In the genomic region with DNA sequence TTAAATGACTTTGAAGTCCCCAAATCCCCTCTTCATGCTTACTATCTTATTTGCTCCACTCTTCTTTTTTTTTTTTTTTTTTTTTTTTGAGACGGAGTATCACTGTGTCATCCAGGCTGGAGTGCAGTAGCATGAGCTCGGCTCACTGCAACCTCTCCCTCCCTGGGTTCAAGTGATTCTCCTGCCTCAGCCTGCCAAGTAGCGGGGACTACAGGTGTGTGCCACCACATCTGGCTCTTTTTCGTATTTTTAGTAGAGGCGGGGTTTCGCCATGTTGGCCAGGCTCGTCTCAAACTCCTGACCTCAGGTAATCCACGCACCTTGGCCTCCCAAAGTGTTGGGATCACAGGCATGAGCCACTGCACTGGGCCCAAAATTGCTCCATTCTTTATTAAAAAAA, we compare ENCODE assay signal across 1 cellular context.
A peak's percentile ranks its signal among the peaks of the same experiment; 100 is the strongest.
TF ChIP-seq lines count a peak whose summit lies in the region.

No MANE protein-coding gene starts in this region.

TF ChIP-seq in GM12878, 131 proteins besides CTCF, POLR2A, EP300 and RAD21:
- TF ChIP-seq BHLHE40 (IDR thresholded peaks at IDR 0.05; ENCODE audit: borderline replicate concordance in 1 of 2, low read depth in 2 of 2, low read length in 1 of 2) (no peak), NR2C2 (IDR thresholded peaks at IDR 0.05; ENCODE audit: borderline replicate concordance, control insufficient read depth, insufficient read length, low read depth) (no peak), CHD1 (IDR thresholded peaks at IDR 0.05; ENCODE audit: low read depth, low read length) (no peak), SMARCA5 (IDR thresholded peaks at IDR 0.05) (0 out of 2 replicates have a peak, but pooled peaks have one; percentile 27), ZNF207 (IDR thresholded peaks at IDR 0.05; ENCODE audit: borderline replicate concordance) (no peak)
- TF ChIP-seq, protein P1, sequence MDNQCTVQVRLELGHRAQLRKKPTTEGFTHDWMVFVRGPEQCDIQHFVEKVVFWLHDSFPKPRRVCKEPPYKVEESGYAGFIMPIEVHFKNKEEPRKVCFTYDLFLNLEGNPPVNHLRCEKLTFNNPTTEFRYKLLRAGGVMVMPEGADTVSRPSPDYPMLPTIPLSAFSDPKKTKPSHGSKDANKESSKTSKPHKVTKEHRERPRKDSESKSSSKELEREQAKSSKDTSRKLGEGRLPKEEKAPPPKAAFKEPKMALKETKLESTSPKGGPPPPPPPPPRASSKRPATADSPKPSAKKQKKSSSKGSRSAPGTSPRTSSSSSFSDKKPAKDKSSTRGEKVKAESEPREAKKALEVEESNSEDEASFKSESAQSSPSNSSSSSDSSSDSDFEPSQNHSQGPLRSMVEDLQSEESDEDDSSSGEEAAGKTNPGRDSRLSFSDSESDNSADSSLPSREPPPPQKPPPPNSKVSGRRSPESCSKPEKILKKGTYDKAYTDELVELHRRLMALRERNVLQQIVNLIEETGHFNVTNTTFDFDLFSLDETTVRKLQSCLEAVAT (IDR thresholded peaks at IDR 0.05), result peak; percentile 36; the same call in 1 of the 2 replicates
